In the genomic region with DNA sequence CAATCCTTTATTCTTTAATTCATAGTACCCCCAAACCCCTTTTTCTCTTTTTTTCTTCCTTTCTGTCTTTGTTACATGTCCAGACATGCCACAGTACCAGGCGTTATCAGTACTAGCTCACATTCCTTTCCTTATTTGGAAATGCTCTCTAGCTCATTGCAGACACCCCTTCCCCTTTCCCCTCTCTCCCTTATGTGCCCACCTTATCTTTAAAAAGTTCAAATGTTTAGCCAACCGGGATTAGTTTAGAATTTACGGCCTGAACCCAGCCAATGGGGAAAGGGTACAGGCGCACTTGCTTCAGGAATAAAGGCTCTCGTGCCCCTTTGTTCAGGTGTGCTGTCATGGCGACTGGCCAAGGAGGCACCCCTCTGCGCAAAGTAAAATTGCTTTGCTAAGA, we compare ENCODE assay signal across 9 cellular contexts. TPM values are rescaled to one million over a fixed set of nuclear protein-coding genes. Genes with fewer than 3 reads are reported as not detected.
DNase-seq lines count a peak whose midpoint lies in the region; ATAC-seq and TF ChIP-seq lines count a peak whose summit lies in the region.
"Had no signal": no experiment of that assay in that cellular context is flagged by ENCODE, and none has a peak within 500 bp of the region (broad histone marks: within the 10 kb centered on the region; RNA-seq: fewer than 3 reads in every experiment).

No MANE protein-coding gene starts in this region.

- no peak overlapping the region for H3K4me3 Mint-ChIP-seq in GM23338
- H3K4me3 Mint-ChIP-seq: activated naive CD8-positive, alpha-beta T cell treated with anti-CD3 and anti-CD28 coated beads, Interleukin-2, amount 10 ng/mL, durations not matched to agents 7 days and 5 days had no signal

- peak overlapping the region; percentile 96 for H3K27ac Mint-ChIP-seq in GM23338
- H3K27ac Mint-ChIP-seq: activated naive CD8-positive, alpha-beta T cell treated with anti-CD3 and anti-CD28 coated beads, Interleukin-2, amount 10 ng/mL, durations not matched to agents 7 days and 5 days had no signal

- H3K27me3 Mint-ChIP-seq in GM23338 (ENCODE audit: insufficient read depth, low read depth, poor library complexity) = peaks cover 5% of the 10 kb centered on the region
- H3K27me3 Mint-ChIP-seq: activated naive CD8-positive, alpha-beta T cell treated with anti-CD3 and anti-CD28 coated beads, Interleukin-2, amount 10 ng/mL, durations not matched to agents 7 days and 5 days had no signal

- H3K36me3 ChIP-seq in GM23338 (ENCODE audit: insufficient read depth) (no peaks in the 10 kb centered on the region), osteoblast (ENCODE audit: insufficient read depth, low read length) (no peaks in the 10 kb centered on the region)

- H3K9me2 ChIP-seq in GM23338 (ENCODE audit: insufficient read depth) = no peaks in the 10 kb centered on the region

- H3K4me1 Mint-ChIP-seq in GM23338 = peaks cover 45% of the 10 kb centered on the region
- H3K4me1 Mint-ChIP-seq: activated naive CD8-positive, alpha-beta T cell treated with anti-CD3 and anti-CD28 coated beads, Interleukin-2, amount 10 ng/mL, durations not matched to agents 7 days and 5 days had no signal

- H3K9me3 ChIP-seq in osteoblast (ENCODE audit: low read depth, low read length) = no peaks in the 10 kb centered on the region

- no peaks in the 10 kb centered on the region for H3K9me3 Mint-ChIP-seq in GM23338

- H3K4me1 ChIP-seq in GM23338 (ENCODE audit: insufficient read depth) (peaks cover 16% of the 10 kb centered on the region; the same call in 1 of the 2 replicates), foreskin keratinocyte (peaks cover 7% of the 10 kb centered on the region), osteoblast (ENCODE audit: insufficient read depth, low read length) (peaks cover 11% of the 10 kb centered on the region)

- H3K27me3 ChIP-seq in GM23338 (ENCODE audit: insufficient read depth) (no peaks in the 10 kb centered on the region), foreskin keratinocyte (no peaks in the 10 kb centered on the region), osteoblast (ENCODE audit: insufficient read depth, low read length) (no peaks in the 10 kb centered on the region)

- no peak for TF ChIP-seq CTCF in GM23338 (conservative IDR thresholded peaks at IDR 0.05; ENCODE audit: low read depth in 2 of 2)
- no peak for TF ChIP-seq CTCF in foreskin keratinocyte (conservative IDR thresholded peaks at IDR 0.05)
- no peak for TF ChIP-seq CTCF in osteoblast (IDR thresholded peaks at IDR 0.05; ENCODE audit: extremely low read depth, low read depth, low read length)

- H3K79me2 ChIP-seq in GM23338 (replicated peaks; ENCODE audit: insufficient read depth) = no peaks in the 10 kb centered on the region
- H3K79me2 ChIP-seq in osteoblast (ENCODE audit: insufficient read depth, low read length) = peaks cover 28% of the 10 kb centered on the region

- no peaks in the 10 kb centered on the region for H4K20me1 ChIP-seq in GM23338 (replicated peaks; ENCODE audit: insufficient read depth)
- H4K20me1 ChIP-seq in osteoblast (ENCODE audit: insufficient read depth, low read length) = no peaks in the 10 kb centered on the region

- H3K4me2 ChIP-seq in GM23338 (no peak overlapping the region), osteoblast (ENCODE audit: insufficient read depth, low read length) (no peak overlapping the region)

- DNase-seq in GM23338 (ENCODE audit: low spot score) (peak; percentile 61), SK-N-DZ (ENCODE audit: low spot score) (peak; percentile 47), foreskin keratinocyte (peak in 1 of 2 donors; percentile 15), osteoblast (ENCODE audit: insufficient read length, low spot score, missing footprints) (no peak), germinal center (ENCODE audit: low spot score) (no peak), RPMI8226 (no peak)
- DNase-seq: activated naive CD8-positive, alpha-beta T cell treated with anti-CD3 and anti-CD28 coated beads, Interleukin-2, amount 10 ng/mL, durations not matched to agents 7 days and 5 days; glutamatergic neuron had no signal

- H3K27ac ChIP-seq in GM23338 (ENCODE audit: low read depth) (peak overlapping the region; percentile 89), foreskin keratinocyte (peak overlapping the region; percentile 47), osteoblast (ENCODE audit: low read depth, low read length) (peak overlapping the region; percentile 31)

- no peaks in the 10 kb centered on the region for H3F3A ChIP-seq in GM23338 (replicated peaks; ENCODE audit: low read depth)

- ATAC-seq in GM23338 (peak; percentile 84), foreskin keratinocyte (no peak), GM21360 (IDR thresholded peaks at IDR 0.05; ENCODE audit: unreplicated experiment) (no peak)

- H3K36me3 Mint-ChIP-seq in GM23338 (ENCODE audit: low read depth) = no peaks in the 10 kb centered on the region; the same call in 2 of the 3 replicates

- H2AFZ ChIP-seq in GM23338 = no peak overlapping the region
- peak overlapping the region; percentile 33 for H2AFZ ChIP-seq in osteoblast (ENCODE audit: low read length)

- H3K4me3 ChIP-seq in GM23338 (no peak overlapping the region), osteoblast (ENCODE audit: insufficient read depth, low read length) (no peak overlapping the region)

TF ChIP-seq in GM23338, 12 proteins besides CTCF, POLR2A, EP300 and RAD21:
- TF ChIP-seq EZH2 (IDR thresholded peaks at IDR 0.05; ENCODE audit: low read depth, unreplicated experiment) (no peak), POLR2AphosphoS5 (IDR thresholded peaks at IDR 0.05; ENCODE audit: low read depth) (no peak)

RNA-seq across cellular contexts. Expression of gene TRANK1, which starts 11.9 kb away (rescaled TPM):
- 6.7 and 7.1 TPM in 2 replicates for total RNA-seq in GM23338 (2014; rRNA removed; shearing (Covaris generic))
- polyA plus RNA-seq in GM23338 (2016; fragmentation: Nextera tagmentation; extraction: Ambion mirVana) (1.8 and 2.3 TPM in 2 replicates), foreskin keratinocyte (0.31 and 0.34 TPM in 2 replicates)
- 0.03 TPM in 1 of 2 replicates, not detected in the other for polyA plus RNA-seq in SK-N-DZ (2014; cell fraction: cytosol; rRNA removed)
- polyA plus RNA-seq in SK-N-DZ (2014; cell fraction: nucleus; rRNA removed) = 0.06 and 0.09 TPM in 2 replicates
- total RNA-seq in foreskin keratinocyte (1.9 and 2.7 TPM in 2 replicates), osteoblast (29.8 and 30.8 TPM in 2 replicates)

RNA-seq across cellular contexts. Expression of gene EPM2AIP1, which starts 60.0 kb away (rescaled TPM):
- 7.0 and 10.6 TPM in 2 replicates for total RNA-seq in GM23338 (2014; rRNA removed; shearing (Covaris generic))
- polyA plus RNA-seq in GM23338 (2016; fragmentation: Nextera tagmentation; extraction: Ambion mirVana) (5.0 and 7.2 TPM in 2 replicates), foreskin keratinocyte (1.3 TPM in 2 replicates)
- polyA plus RNA-seq in SK-N-DZ (2014; cell fraction: cytosol; rRNA removed) = 15.4 and 16.0 TPM in 2 replicates
- polyA plus RNA-seq in SK-N-DZ (2014; cell fraction: nucleus; rRNA removed) = 25.8 and 32.6 TPM in 2 replicates
- total RNA-seq in foreskin keratinocyte (5.1 and 6.1 TPM in 2 replicates), osteoblast (22.8 and 28.0 TPM in 2 replicates)

Comparison
In these comparisons a context has a peak if more than half of its experiments do, and no peak if none do; other contexts are left out.
1. DNase-seq: peak in GM23338 (single experiment) and SK-N-DZ (single experiment); none in osteoblast (single experiment), germinal center (single experiment) and RPMI8226 (single experiment).
2. H3K27ac ChIP-seq: peak in every context shown above with its lines; median percentile 89 in GM23338; 47 in foreskin keratinocyte; 31 in osteoblast.